Comparison of ENCODE assay signal across 17 cellular contexts in the genomic region with DNA sequence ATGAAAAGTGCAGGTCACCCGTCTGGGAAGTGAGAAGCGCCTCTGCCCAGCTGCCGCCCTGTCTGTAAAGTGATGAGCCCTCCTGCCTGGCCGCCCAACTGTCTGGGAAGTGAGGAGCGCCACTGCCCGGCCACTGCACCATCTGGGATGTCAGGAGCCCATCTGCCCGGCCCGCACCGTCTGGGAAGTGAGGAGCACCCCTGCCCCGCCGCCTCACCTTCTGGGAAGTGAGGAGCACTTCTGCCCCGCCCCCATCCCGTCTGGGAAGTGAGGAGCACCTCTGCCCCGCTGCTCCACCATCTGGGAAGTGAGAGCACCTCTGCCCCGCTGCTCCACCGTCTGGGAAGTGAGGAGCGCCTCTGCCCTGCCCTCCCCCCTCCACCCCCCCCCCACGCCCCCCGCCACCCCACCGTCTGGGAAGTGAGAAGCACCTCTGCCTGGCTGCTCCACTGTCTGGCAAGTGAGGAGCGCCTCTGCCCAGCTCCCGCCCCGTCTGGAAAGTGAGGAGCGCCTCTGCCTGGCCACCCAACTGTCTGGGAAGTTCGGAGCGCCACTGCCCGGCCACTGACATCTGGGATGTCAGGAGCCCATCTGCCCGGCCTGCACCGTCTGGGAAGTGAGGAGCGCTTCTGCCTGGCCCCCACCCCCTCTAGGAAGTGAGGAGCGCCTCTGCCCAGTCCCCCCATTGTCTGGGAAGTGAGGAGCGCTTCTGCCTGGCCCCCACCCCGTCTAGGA. TPM values are rescaled to one million over a fixed set of nuclear protein-coding genes. Genes with fewer than 3 reads are reported as not detected.
A peak's percentile ranks its signal among the peaks of the same experiment; 100 is the strongest.
DNase-seq lines count a peak whose midpoint lies in the region; ATAC-seq and TF ChIP-seq lines count a peak whose summit lies in the region.
"Had no signal": no experiment of that assay in that cellular context is flagged by ENCODE, and none has a peak within 500 bp of the region (broad histone marks: within the 10 kb centered on the region; RNA-seq: fewer than 3 reads in every experiment).

No MANE protein-coding gene starts in this region.

- H3K4me1 ChIP-seq in ectodermal cell (ENCODE audit: control insufficient read depth, insufficient read depth, low read length) (no peaks in the 10 kb centered on the region), right lobe of liver (peaks cover 0 to 8% (median 0%) of the 10 kb centered on the region in 4 donors), suprapubic skin (peaks cover 13% of the 10 kb centered on the region)

- TF ChIP-seq CTCF in right lobe of liver (IDR thresholded peaks at IDR 0.05): no peak
- no peak for TF ChIP-seq CTCF in suprapubic skin (IDR thresholded peaks at IDR 0.05)

- H3K36me3 ChIP-seq in ectodermal cell (ENCODE audit: control insufficient read depth, insufficient read depth, low read length) (no peaks in the 10 kb centered on the region), right lobe of liver (no peaks in the 10 kb centered on the region), suprapubic skin (peaks cover 3% of the 10 kb centered on the region)

- H3K27ac ChIP-seq in ectodermal cell (ENCODE audit: insufficient read depth, low read depth, low read length, poor library complexity, severe bottlenecking): peak overlapping the region; percentile 16
- no peak overlapping the region for H3K27ac ChIP-seq in right lobe of liver
- H3K27ac ChIP-seq in suprapubic skin: no peak overlapping the region
- H3K27ac ChIP-seq in substantia nigra (ENCODE audit: low read depth, low read length, poor library complexity, severe bottlenecking): no peak overlapping the region

- intact Hi-C loops in right lobe of liver (cut with DNase I): no loop called here

- H3K4me3 ChIP-seq in ectodermal cell (ENCODE audit: insufficient read depth, low read depth, low read length) (peak overlapping the region; percentile 10), right lobe of liver (no peak overlapping the region), suprapubic skin (peak overlapping the region; percentile 31)

- WGBS in ectodermal cell, 2 experiments: 79 to 85% methylated on average over 28 to 31 of the region's 33 CpGs
- 80% methylated on average over 1 of the region's 33 CpGs for WGBS in right lobe of liver (ENCODE audit: insufficient coverage, low coverage, low lambda C conversion rate, missing lambda C conversion rate)
- WGBS in suprapubic skin: 92% methylated on average over 16 of the region's 33 CpGs

- no peak for ATAC-seq in right lobe of liver
- ATAC-seq: effector memory CD8-positive, alpha-beta T cell; left lobe of liver; Right ventricle myocardium inferior; T-cell had no signal

- H3K27me3 ChIP-seq in ectodermal cell (ENCODE audit: control insufficient read depth, insufficient read depth, low read length, poor library complexity, severe bottlenecking) (no peaks in the 10 kb centered on the region), right lobe of liver (no peaks in the 10 kb centered on the region), suprapubic skin (no peaks in the 10 kb centered on the region)

- peak; percentile 25 for DNase-seq in NCI-H2171 treated with DMSO at 0.1 percent for 48 hours (lab: John Stamatoyannopoulos, UW)
- DNase-seq in NCI-H2171 (lab: John Stamatoyannopoulos, UW): no peak
- DNase-seq in right lobe of liver: peak in 2 of 3 donors; percentile 46 to 60
- no peak for DNase-seq in suprapubic skin (ENCODE audit: low spot score in 2 of 2)
- no peak for DNase-seq in cerebellar cortex (ENCODE audit: low spot score)
- no peak for DNase-seq in NCI-H2107 (lab: John Stamatoyannopoulos, UW)
- no peak for DNase-seq in substantia nigra (lab: John Stamatoyannopoulos, UW)
- DNase-seq: 8988T; activated T-cell treated with anti-CD3 and anti-CD28 coated beads for 4 hours; cerebellar nuclear complex; effector memory CD8-positive, alpha-beta T cell; IMR-90; NCI-H187 had no signal

- TF ChIP-seq POLR2A in right lobe of liver (IDR thresholded peaks at IDR 0.05) (no peak), suprapubic skin (IDR thresholded peaks at IDR 0.05) (no peak)

- TF ChIP-seq EP300 in suprapubic skin (IDR thresholded peaks at IDR 0.05): no peak

- no peaks in the 10 kb centered on the region for H3K9me3 ChIP-seq in ectodermal cell (ENCODE audit: control insufficient read depth, low read length)
- no peaks in the 10 kb centered on the region for H3K9me3 ChIP-seq in right lobe of liver
- no peaks in the 10 kb centered on the region for H3K9me3 ChIP-seq in suprapubic skin

RNA-seq across cellular contexts. Expression of gene ZZZ3, which starts 4.5 kb away (rescaled TPM):
- 54.2 TPM for polyA plus RNA-seq in ectodermal cell (2013, experiment 1 of 4)
- polyA plus RNA-seq in ectodermal cell (2013, experiment 2 of 4): 53.9 TPM
- polyA plus RNA-seq in ectodermal cell (2013, experiment 3 of 4): 46.7 TPM
- 50.1 TPM for polyA plus RNA-seq in ectodermal cell (2013, experiment 4 of 4)
- 10 to 100 TPM; 19.6 to 34.7 (median 25.9) TPM for total RNA-seq in right lobe of liver
- 100 to 1,000 TPM in 1 of 4 donors, 10 to 100 TPM in 3; 50.6 to 117 (median 54.5) TPM for total RNA-seq in suprapubic skin

Comparison
In these comparisons a context has a peak if more than half of its experiments do, and no peak if none do; other contexts are left out.
1. DNase-seq: peak in NCI-H2171 treated with DMSO at 0.1 percent for 48 hours (single experiment) and right lobe of liver (2 of 3); none in NCI-H2171 (single experiment), suprapubic skin (0 of 2), cerebellar cortex (single experiment), NCI-H2107 (single experiment) and substantia nigra (0 of 49).
2. H3K4me3 ChIP-seq: peak in ectodermal cell (single experiment) and suprapubic skin (single experiment); none in right lobe of liver (0 of 3).